Comparison of ENCODE assay signal across 21 cellular contexts in genomic region chr7:103843689-103844480, GRCh38.
"Had no signal": no experiment of that assay in that cellular context is flagged by ENCODE, and none has a peak within 500 bp of the region (broad histone marks: within the 10 kb centered on the region; RNA-seq: fewer than 3 reads in every experiment).

No MANE protein-coding gene starts in this region.

- ATAC-seq: activated CD4-positive, alpha-beta T cell treated with anti-CD3 and anti-CD28 coated beads for 36 hours; activated CD8-positive, alpha-beta T cell treated with anti-CD3 and anti-CD28 coated beads for 36 hours; activated T-cell treated with anti-CD3 and anti-CD28 coated beads, Interleukin-2, amount 50 U/mL, for 72 hours; PC-3; T-cell had no signal

- H3K9me3 ChIP-seq: colonic mucosa had no signal

- H3K27me3 ChIP-seq: colonic mucosa had no signal

- DNase-seq: activated CD4-positive, alpha-beta T cell treated with anti-CD3 and anti-CD28 coated beads for 36 hours; activated CD8-positive, alpha-beta memory T cell treated with anti-CD3 and anti-CD28 coated beads, Interleukin-2, amount 50 U/mL, for 4 hours; activated CD8-positive, alpha-beta T cell treated with anti-CD3 and anti-CD28 coated beads for 36 hours; activated gamma-delta T cell treated with Interleukin-2 at 50 U/mL for 16 hours; activated naive CD4-positive, alpha-beta T cell treated with anti-CD3 and anti-CD28 coated beads, Interleukin-2, amount 10 ng/mL, durations not matched to agents 7 days and 5 days; activated naive CD8-positive, alpha-beta T cell treated with anti-CD3 and anti-CD28 coated beads for 36 hours; activated T-cell treated with anti-CD3 and anti-CD28 coated beads, Interleukin-2, amount 50 U/mL, for 72 hours; anterior cingulate cortex; colonic mucosa; MM.1S; NCI-H1105; NCI-H1436; NCI-H1930; NCI-H345; NCI-H510A; PC-3; SHP77 treated with DMSO at 0.1 percent for 48 hours; T-cell; T-helper 2 cell; T1000 had no signal

- H3K27ac ChIP-seq: colonic mucosa, VCaP had no signal

- H3K4me3 ChIP-seq: colonic mucosa had no signal

- H3K4me1 ChIP-seq: colonic mucosa had no signal

- H3K36me3 ChIP-seq: colonic mucosa had no signal
